ENCODE assay signal across 13 cellular contexts in the genomic region with DNA sequence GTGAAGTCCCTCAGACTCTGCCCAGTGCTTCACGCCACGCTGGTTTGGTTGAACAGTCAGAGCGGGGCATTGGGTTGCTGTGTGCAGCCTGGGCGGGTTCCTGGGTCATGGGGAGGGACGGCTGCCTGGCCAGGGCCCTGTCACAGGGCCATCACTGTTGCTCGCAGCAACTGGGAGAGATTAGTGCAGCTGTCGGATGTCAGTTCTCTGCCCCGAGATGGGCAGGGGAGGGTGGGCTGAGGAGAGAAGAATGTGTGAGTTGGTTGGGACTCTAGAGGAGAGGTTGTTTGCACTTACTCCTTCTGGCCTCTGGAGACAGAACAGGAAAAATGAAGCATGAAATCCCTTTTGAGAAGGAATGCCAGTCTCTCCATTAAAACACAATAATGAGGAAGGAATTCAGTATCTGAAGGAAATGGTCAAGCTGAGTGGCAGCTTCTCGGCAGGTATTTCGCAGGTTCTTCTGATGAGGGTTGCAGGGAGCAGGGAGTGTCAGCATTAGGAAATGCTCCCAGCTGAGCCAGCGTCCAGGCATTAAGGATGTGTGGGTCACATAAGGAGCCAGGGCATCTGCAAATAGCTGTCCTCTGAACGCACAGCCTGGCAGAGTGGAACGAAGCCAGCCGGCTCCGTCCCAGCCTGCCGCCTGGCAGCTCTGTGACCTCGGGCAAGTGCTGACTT.
A peak's percentile ranks its signal among the peaks of the same experiment; 100 is the strongest.
DNase-seq lines count a peak whose midpoint lies in the region; ATAC-seq, FAIRE-seq and TF ChIP-seq lines count a peak whose summit lies in the region.
"Had no signal": no experiment of that assay in that cellular context is flagged by ENCODE, and none has a peak within 500 bp of the region (broad histone marks: within the 10 kb centered on the region; RNA-seq: fewer than 3 reads in every experiment).

No MANE protein-coding gene starts in this region.

- peak overlapping the region; percentile 67 for H3K27ac ChIP-seq in A673 (ENCODE audit: low read depth, low read length, poor library complexity, severe bottlenecking)
- no peak overlapping the region for H3K27ac ChIP-seq in astrocyte (ENCODE audit: low read depth, low read length)

- H2AFZ ChIP-seq in astrocyte (ENCODE audit: low read depth, low read length) = no peak overlapping the region

- CTCF ChIA-PET in A673 (lab: Charles Lee) = no interaction called here

- no peak overlapping the region for H3K4me3 ChIP-seq in A673 (ENCODE audit: low read depth, low read length, poor library complexity, severe bottlenecking)
- no peak overlapping the region for H3K4me3 ChIP-seq in astrocyte (ENCODE audit: insufficient read depth, low read depth, low read length)
- H3K4me3 ChIP-seq: gastroesophageal sphincter had no signal

- 0 out of 2 replicates have a peak, but pooled peaks have one; percentile 17 for TF ChIP-seq CTCF in A673 (conservative IDR thresholded peaks at IDR 0.05; ENCODE audit: low read depth, low read length)
- peak; percentile 18 for TF ChIP-seq CTCF in astrocyte (IDR thresholded peaks at IDR 0.05; ENCODE audit: insufficient read depth, low read depth, low read length)
- TF ChIP-seq CTCF in nephron progenitor cell (IDR thresholded peaks at IDR 0.05) = no peak

- no peaks in the 10 kb centered on the region for H3K9me3 Mint-ChIP-seq in astrocyte (ENCODE audit: unreplicated experiment)
- no peaks in the 10 kb centered on the region for H3K9me3 Mint-ChIP-seq in nephron progenitor cell

- POLR2A ChIA-PET in A673 (lab: Charles Lee; ENCODE audit: low non-redundant PET) = no interaction called here

- DNase-seq in A673 (ENCODE audit: low spot score) (peak; percentile 53), astrocyte (ENCODE audit: low read depth) (no peak), left cardiac atrium (peak; percentile 43), nephron progenitor cell (no peak), NOMO-1 treated with dmso at 0.1 percent for 144 hours (lab: John Stamatoyannopoulos, UW; ENCODE audit: unreplicated experiment) (no peak), NCI-H446 treated with DMSO at 0.1 percent for 48 hours (lab: John Stamatoyannopoulos, UW) (no peak)
- DNase-seq: activated T-cell treated with anti-CD3 and anti-CD28 coated beads for 4 hours, caudate nucleus, NCI-H2029, OCI-M1 had no signal

- H3K4me3 Mint-ChIP-seq in astrocyte (ENCODE audit: unreplicated experiment) = no peak overlapping the region
- no peak overlapping the region for H3K4me3 Mint-ChIP-seq in nephron progenitor cell

- no peaks in the 10 kb centered on the region for H3K79me2 ChIP-seq in astrocyte (ENCODE audit: insufficient read depth, low read length)

- H3K27me3 ChIP-seq in A673 (replicated peaks; ENCODE audit: insufficient read depth, low read depth, low read length, poor library complexity) (no peaks in the 10 kb centered on the region), astrocyte (ENCODE audit: insufficient read depth, low read length) (no peaks in the 10 kb centered on the region)
- H3K27me3 ChIP-seq: gastroesophageal sphincter had no signal

- peaks cover 48% of the 10 kb centered on the region for H3K36me3 ChIP-seq in A673 (ENCODE audit: insufficient read depth, low read length, poor library complexity, severe bottlenecking)
- peaks cover 21% of the 10 kb centered on the region for H3K36me3 ChIP-seq in astrocyte (ENCODE audit: insufficient read depth, low read length)

- no peaks in the 10 kb centered on the region for H3K9me3 ChIP-seq in A673 (ENCODE audit: low read depth, low read length, poor library complexity, severe bottlenecking)
- H3K9me3 ChIP-seq in astrocyte (ENCODE audit: insufficient read depth, low read depth, low read length) = no peaks in the 10 kb centered on the region
- H3K9me3 ChIP-seq: gastroesophageal sphincter had no signal

- intact Hi-C loops in A673 (cut with micrococcal nuclease; ENCODE audit: unreplicated experiment) = no loop called here
- intact Hi-C loops in left cardiac atrium (cut with DNase I) = loop anchor here in 1 of 2 donors (5.0 kb wide), 1 partner anchor 40 kb away; no protein-coding TSS in a partner anchor

- TF ChIP-seq POLR2A in GM18505 (IDR thresholded peaks at IDR 0.05; ENCODE audit: borderline replicate concordance, extremely low read depth, insufficient read depth, insufficient read length) = no peak

- peaks cover 22% of the 10 kb centered on the region for H3K4me1 Mint-ChIP-seq in astrocyte (ENCODE audit: low read depth, unreplicated experiment)
- peaks cover 40% of the 10 kb centered on the region for H3K4me1 Mint-ChIP-seq in nephron progenitor cell

- H3K36me3 Mint-ChIP-seq in astrocyte (ENCODE audit: low read depth, unreplicated experiment) (peaks cover 39% of the 10 kb centered on the region), nephron progenitor cell (ENCODE audit: low read depth) (peaks cover 54% of the 10 kb centered on the region)

- H4K20me1 ChIP-seq in astrocyte (ENCODE audit: insufficient read depth, low read length) = peaks cover 61% of the 10 kb centered on the region

- no peak overlapping the region for H3K9ac ChIP-seq in astrocyte (ENCODE audit: low read length)

- BruUV-seq in A673 (replicated peaks; lab: Mats Ljungman, UMichigan) = no TSS peak

- no peaks in the 10 kb centered on the region for H3K27me3 Mint-ChIP-seq in astrocyte (ENCODE audit: low read depth, unreplicated experiment)
- H3K27me3 Mint-ChIP-seq in nephron progenitor cell (ENCODE audit: low read depth, poor library complexity) = no peaks in the 10 kb centered on the region

- H3K4me1 ChIP-seq in A673 (ENCODE audit: insufficient read depth, low read length, poor library complexity, severe bottlenecking) (peaks cover 59% of the 10 kb centered on the region), astrocyte (ENCODE audit: insufficient read depth, low read length) (peaks cover 19% of the 10 kb centered on the region)

- ATAC-seq in left cardiac atrium = peak; percentile 64 to 69
- no peak for ATAC-seq in HG02623 (IDR thresholded peaks at IDR 0.05; ENCODE audit: unreplicated experiment)
- ATAC-seq in GM18505 (IDR thresholded peaks at IDR 0.05; ENCODE audit: unreplicated experiment) = no peak
- ATAC-seq: gastroesophageal sphincter had no signal

- no peak overlapping the region for H3K27ac Mint-ChIP-seq in astrocyte (ENCODE audit: unreplicated experiment)
- peak overlapping the region; percentile 70 for H3K27ac Mint-ChIP-seq in nephron progenitor cell

- H3K4me2 ChIP-seq in astrocyte (ENCODE audit: low read length) = no peak overlapping the region

- no peak for FAIRE-seq in astrocyte (lab: Jason Lieb, UNC)

Comparison
In these comparisons a context has a peak if more than half of its experiments do, and no peak if none do; other contexts are left out.
1. DNase-seq: peak in A673 (single experiment) and left cardiac atrium (single experiment); none in astrocyte (single experiment), nephron progenitor cell (single experiment), NOMO-1 treated with dmso at 0.1 percent for 144 hours (single experiment) and NCI-H446 treated with DMSO at 0.1 percent for 48 hours (single experiment).
2. ATAC-seq: peak in left cardiac atrium (2 of 2); none in HG02623 (single experiment) and GM18505 (single experiment).